15 cellular contexts compared by ENCODE assay signal in the genomic region with DNA sequence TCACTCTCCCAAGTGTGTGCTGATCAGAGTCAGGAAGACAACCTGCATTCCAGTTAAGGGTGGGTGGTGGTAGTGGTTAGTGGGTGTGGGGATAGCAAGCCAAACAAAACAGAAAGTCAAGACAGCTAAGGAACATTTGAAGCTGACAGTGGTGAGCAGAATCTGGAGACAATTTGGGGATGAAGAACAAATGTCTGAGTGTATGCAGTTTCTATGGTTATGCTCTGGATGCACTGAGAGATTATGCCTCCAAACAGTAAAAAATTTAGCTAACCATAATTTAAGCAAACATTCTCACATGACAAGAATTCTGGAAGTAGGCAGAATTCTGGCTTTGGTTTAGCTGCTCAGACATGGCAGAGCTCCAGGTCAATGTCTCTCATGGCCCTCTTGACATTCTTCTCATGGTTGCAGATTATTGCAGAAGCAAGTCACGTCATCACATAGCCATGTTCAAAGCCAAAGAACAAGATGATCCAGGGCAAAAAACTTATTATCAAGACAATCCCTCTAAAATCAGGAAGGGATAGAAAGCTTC.
DNase-seq lines count a peak whose midpoint lies in the region; ATAC-seq and TF ChIP-seq lines count a peak whose summit lies in the region.
"Had no signal": no experiment of that assay in that cellular context is flagged by ENCODE, and none has a peak within 500 bp of the region (broad histone marks: within the 10 kb centered on the region; RNA-seq: fewer than 3 reads in every experiment).

No MANE protein-coding gene starts in this region.

- ATAC-seq in lower lobe of right lung, result peak; percentile 84 to 87
- no peak for ATAC-seq in HG02678 (IDR thresholded peaks at IDR 0.05; ENCODE audit: unreplicated experiment)
- ATAC-seq: left colon had no signal

- no peaks in the 10 kb centered on the region for H3K36me3 ChIP-seq in lower lobe of right lung
- no peaks in the 10 kb centered on the region for H3K36me3 ChIP-seq in tibial artery
- H3K36me3 ChIP-seq in HAP-1 (replicated peaks), result no peaks in the 10 kb centered on the region

- TF ChIP-seq CTCF in lower lobe of right lung (IDR thresholded peaks at IDR 0.05), result no peak
- no peak for TF ChIP-seq CTCF in tibial artery (IDR thresholded peaks at IDR 0.05)

- no peaks in the 10 kb centered on the region for H3K27me3 ChIP-seq in lower lobe of right lung (ENCODE audit: low read depth)
- H3K27me3 ChIP-seq in tibial artery, result no peaks in the 10 kb centered on the region
- no peaks in the 10 kb centered on the region for H3K27me3 ChIP-seq in HAP-1 (ENCODE audit: low read depth)

- in situ Hi-C loops in HAP-1 (cut with MboI; ENCODE audit: low sequenced_read_pairs), result no loop called here

- intact Hi-C loops in lower lobe of right lung (cut with DNase I) (no loop called here), tibial artery (cut with DNase I; ENCODE audit: low total_unique reads) (no loop called here)

- H3K4me1 ChIP-seq in lower lobe of right lung, result peaks cover 16% of the 10 kb centered on the region
- peaks cover 0 to 30% (median 6%) of the 10 kb centered on the region in 4 donors for H3K4me1 ChIP-seq in tibial artery
- H3K4me1 ChIP-seq in HAP-1, result peaks cover 8% of the 10 kb centered on the region

- H3K4me3 ChIP-seq in lower lobe of right lung, result no peak overlapping the region
- H3K4me3 ChIP-seq in tibial artery, result no peak overlapping the region
- H3K4me3 ChIP-seq in HAP-1, result no peak overlapping the region

- H3K27ac ChIP-seq in lower lobe of right lung (peak overlapping the region; percentile 47), tibial artery (peak overlapping the region; percentile 55 to 61)
- H3K27ac ChIP-seq: RWPE1 had no signal

- H3K9me3 ChIP-seq in lower lobe of right lung, result no peaks in the 10 kb centered on the region
- no peaks in the 10 kb centered on the region for H3K9me3 ChIP-seq in tibial artery
- H3K9me3 ChIP-seq in HAP-1, result no peaks in the 10 kb centered on the region; the same call in 1 of the 2 replicates

- peak; percentile 25 for DNase-seq in HT-29 (ENCODE audit: low spot score)
- DNase-seq in dedifferentiated amniotic fluid mesenchymal stem cell (ENCODE audit: extremely low spot score), result peak; percentile 99
- DNase-seq in lower lobe of right lung, result peak; percentile 43
- peak in 1 of 2 donors; percentile 70 for DNase-seq in tibial artery
- DNase-seq in KG1 (lab: John Stamatoyannopoulos, UW), result no peak
- DNase-seq in HAP-1 (ENCODE audit: low spot score in 2 of 2), result no peak
- no peak for DNase-seq in NCI-H2107 (lab: John Stamatoyannopoulos, UW)
- DNase-seq: activated CD4-positive, alpha-beta T cell treated with anti-CD3 and anti-CD28 coated beads for 1 hour; endodermal cell; H7; left colon; NCI-H1930; stimulated activated naive CD4-positive, alpha-beta T cell had no signal

Comparison
In these comparisons a context has a peak if more than half of its experiments do, and no peak if none do; other contexts are left out.
1. DNase-seq: peak in HT-29 (single experiment), dedifferentiated amniotic fluid mesenchymal stem cell (single experiment) and lower lobe of right lung (single experiment); none in KG1 (single experiment), HAP-1 (0 of 2) and NCI-H2107 (single experiment).